ENCODE assay signal across 16 cellular contexts in the genomic region with DNA sequence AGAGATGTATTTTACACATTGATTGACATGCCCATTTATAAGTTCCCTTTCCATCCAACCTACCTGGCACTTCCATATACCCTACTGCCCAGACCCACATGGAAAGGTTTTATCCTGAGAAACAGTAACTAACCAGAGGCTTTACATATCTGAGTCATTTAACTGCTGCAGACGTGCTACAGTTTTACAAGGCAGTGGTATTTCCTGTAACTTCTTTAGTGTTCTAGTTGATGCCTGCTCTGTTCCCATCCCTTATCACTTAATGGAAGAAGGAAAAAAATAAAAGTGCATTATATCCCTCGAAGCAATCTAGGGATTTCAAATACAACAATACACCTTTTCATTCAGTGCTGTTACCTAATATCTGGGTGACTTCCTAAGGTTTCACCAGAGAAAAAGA.
DNase-seq lines count a peak whose midpoint lies in the region; ATAC-seq and TF ChIP-seq lines count a peak whose summit lies in the region.
"Had no signal": no experiment of that assay in that cellular context is flagged by ENCODE, and none has a peak within 500 bp of the region (broad histone marks: within the 10 kb centered on the region; RNA-seq: fewer than 3 reads in every experiment).

No MANE protein-coding gene starts in this region.

- H3K27ac ChIP-seq in VCaP (peak overlapping the region; percentile 67), foreskin keratinocyte (no peak overlapping the region), heart right ventricle (peak overlapping the region in 1 of 10 donors; percentile 82)
- H3K27ac ChIP-seq in CD8-positive, alpha-beta T cell (ENCODE audit: low read depth, low read length): no peak overlapping the region
- H3K27ac ChIP-seq: A549 had no signal

- H3K27me3 ChIP-seq in foreskin keratinocyte (no peaks in the 10 kb centered on the region), heart right ventricle (no peaks in the 10 kb centered on the region)
- no peaks in the 10 kb centered on the region for H3K27me3 ChIP-seq in CD8-positive, alpha-beta T cell (ENCODE audit: insufficient read depth, low read length)
- H3K27me3 ChIP-seq: upper lobe of left lung had no signal

- no peak for TF ChIP-seq CTCF in VCaP (conservative IDR thresholded peaks at IDR 0.05)
- TF ChIP-seq CTCF in foreskin keratinocyte (conservative IDR thresholded peaks at IDR 0.05): no peak
- TF ChIP-seq CTCF in heart right ventricle (IDR thresholded peaks at IDR 0.05): no peak
- TF ChIP-seq CTCF in CD8-positive, alpha-beta T cell (IDR thresholded peaks at IDR 0.05): no peak

- DNase-seq in A172 (ENCODE audit: low spot score) (peak; percentile 67), HCEC 1CT (peak; percentile 78), foreskin keratinocyte (peak; percentile 75 to 87), NOMO-1 treated with dmso at 0.1 percent for 144 hours (lab: John Stamatoyannopoulos, UW; ENCODE audit: unreplicated experiment) (no peak), heart right ventricle (no peak)
- no peak for DNase-seq in CD8-positive, alpha-beta T cell
- DNase-seq: DMS153; effector memory CD8-positive, alpha-beta T cell; MV-4-11; NCI-H345; posterior cingulate gyrus; upper lobe of left lung had no signal

- H3K4me3 ChIP-seq in heart right ventricle: no peak overlapping the region
- H3K4me3 ChIP-seq in CD8-positive, alpha-beta T cell (ENCODE audit: low read depth, low read length): no peak overlapping the region
- H3K4me3 ChIP-seq: A549, GM23338, upper lobe of left lung had no signal

- no peaks in the 10 kb centered on the region for H3K4me1 Mint-ChIP-seq in CD8-positive, alpha-beta T cell (ENCODE audit: low read depth)

- peaks cover 3% of the 10 kb centered on the region for H3K27me3 Mint-ChIP-seq in CD8-positive, alpha-beta T cell (ENCODE audit: low read depth)

- POLR2A ChIA-PET in CD8-positive, alpha-beta T cell (lab: Charles Lee): no interaction called here

- H3K4me1 ChIP-seq in foreskin keratinocyte: peaks cover 44% of the 10 kb centered on the region
- peaks cover 0 to 28% (median 5%) of the 10 kb centered on the region in 9 donors for H3K4me1 ChIP-seq in heart right ventricle
- no peaks in the 10 kb centered on the region for H3K4me1 ChIP-seq in CD8-positive, alpha-beta T cell (ENCODE audit: insufficient read depth, low read length)
- H3K4me1 ChIP-seq: A549 had no signal

- H3K9me3 ChIP-seq in heart right ventricle: no peaks in the 10 kb centered on the region
- H3K9me3 ChIP-seq in CD8-positive, alpha-beta T cell (ENCODE audit: low read length): no peaks in the 10 kb centered on the region
- H3K9me3 ChIP-seq: A549, upper lobe of left lung had no signal

- H3K36me3 ChIP-seq in heart right ventricle: no peaks in the 10 kb centered on the region
- H3K36me3 ChIP-seq in CD8-positive, alpha-beta T cell (ENCODE audit: insufficient read depth, low read length): no peaks in the 10 kb centered on the region
- H3K36me3 ChIP-seq: upper lobe of left lung had no signal

- ATAC-seq in foreskin keratinocyte (peak; percentile 64), heart right ventricle (no peak), HG02970 (IDR thresholded peaks at IDR 0.05; ENCODE audit: low FRiP score, unreplicated experiment) (no peak)
- ATAC-seq in CD8-positive, alpha-beta T cell: no peak
- ATAC-seq: A549; effector memory CD8-positive, alpha-beta T cell; GM23338 had no signal

- WGBS in heart right ventricle, 2 donors: 36 to 49% methylated on average over 2 of the region's 2 CpGs

- no peak overlapping the region for H3K27ac Mint-ChIP-seq in CD8-positive, alpha-beta T cell
- H3K27ac Mint-ChIP-seq: effector memory CD8-positive, alpha-beta T cell; GM23338 had no signal

- H3K4me3 Mint-ChIP-seq in CD8-positive, alpha-beta T cell: no peak overlapping the region
- H3K4me3 Mint-ChIP-seq: effector memory CD8-positive, alpha-beta T cell; GM23338 had no signal

- intact Hi-C loops in heart right ventricle (cut with DNase I): no loop called here
- intact Hi-C loops in CD8-positive, alpha-beta T cell (cut with DNase I, micrococcal nuclease): no loop called here

- H3K9me3 Mint-ChIP-seq in CD8-positive, alpha-beta T cell: no peaks in the 10 kb centered on the region
- H3K9me3 Mint-ChIP-seq: effector memory CD8-positive, alpha-beta T cell; GM23338 had no signal

- CTCF ChIA-PET in CD8-positive, alpha-beta T cell (lab: Charles Lee): interaction anchor here (1.2 kb wide), 1 partner anchor 34 kb away, joined by 3 read pairs; no protein-coding TSS in a partner anchor

- H3K36me3 Mint-ChIP-seq in CD8-positive, alpha-beta T cell: no peaks in the 10 kb centered on the region

Comparison
In these comparisons a context has a peak if more than half of its experiments do, and no peak if none do; other contexts are left out.
1. DNase-seq: peak in A172 (single experiment), HCEC 1CT (single experiment) and foreskin keratinocyte (2 of 2); none in NOMO-1 treated with dmso at 0.1 percent for 144 hours (single experiment), heart right ventricle (0 of 2) and CD8-positive, alpha-beta T cell (0 of 7).